20 cellular contexts compared by ENCODE assay signal in genomic region chr2:208306291-208306690, GRCh38. TPM values are rescaled to one million over a fixed set of nuclear protein-coding genes. Genes with fewer than 3 reads are reported as not detected.
DNase-seq lines count a peak whose midpoint lies in the region; ATAC-seq and TF ChIP-seq lines count a peak whose summit lies in the region.
"Had no signal": no experiment of that assay in that cellular context is flagged by ENCODE, and none has a peak within 500 bp of the region (broad histone marks: within the 10 kb centered on the region; RNA-seq: fewer than 3 reads in every experiment).

No MANE protein-coding gene starts in this region.

- no peak overlapping the region for H3K4me3 ChIP-seq in AG04449 (ENCODE audit: low read depth, low read length)
- H3K4me3 ChIP-seq in adipocyte (ENCODE audit: low read length): no peak overlapping the region
- H3K4me3 ChIP-seq in fibroblast of the aortic adventitia (ENCODE audit: low read depth, low read length): no peak overlapping the region
- no peak overlapping the region for H3K4me3 ChIP-seq in esophagus squamous epithelium
- no peak overlapping the region for H3K4me3 ChIP-seq in SJCRH30
- H3K4me3 ChIP-seq: adrenal gland, dorsolateral prefrontal cortex, lung, spleen had no signal

- 89 to 94% methylated on average over 1 of the region's 1 CpG for WGBS in esophagus squamous epithelium, 2 donors

- H3K9me3 ChIP-seq in adipocyte (ENCODE audit: control insufficient read depth, low read length): no peaks in the 10 kb centered on the region
- H3K9me3 ChIP-seq in esophagus squamous epithelium: no peaks in the 10 kb centered on the region
- H3K9me3 ChIP-seq in SJCRH30 (replicated peaks): no peaks in the 10 kb centered on the region
- H3K9me3 ChIP-seq: adrenal gland, spleen had no signal

- TF ChIP-seq POLR2A in esophagus squamous epithelium (IDR thresholded peaks at IDR 0.05): no peak

- POLR2A ChIA-PET in AG04449 (lab: Yijun Ruan, JAX): no interaction called here

- H3K36me3 ChIP-seq in adipocyte (ENCODE audit: control insufficient read depth, insufficient read depth, low read length, severe bottlenecking): peaks cover 56% of the 10 kb centered on the region
- peaks cover 5 to 67% (median 7%) of the 10 kb centered on the region in 3 donors for H3K36me3 ChIP-seq in esophagus squamous epithelium
- peaks cover 43% of the 10 kb centered on the region for H3K36me3 ChIP-seq in SJCRH30

- TF ChIP-seq CTCF in AG04449 (IDR thresholded peaks at IDR 0.05; ENCODE audit: insufficient read depth, low read length, missing control alignments): no peak
- TF ChIP-seq CTCF in fibroblast of the aortic adventitia (IDR thresholded peaks at IDR 0.05; ENCODE audit: insufficient read depth, low read length): no peak
- TF ChIP-seq CTCF in esophagus squamous epithelium (IDR thresholded peaks at IDR 0.05): no peak

- CTCF ChIA-PET in AG04449 (lab: Yijun Ruan, JAX): no interaction called here

- H3K27ac ChIP-seq in esophagus squamous epithelium (no peak overlapping the region), SJCRH30 (no peak overlapping the region)
- H3K27ac ChIP-seq: adrenal gland, dorsolateral prefrontal cortex, spleen had no signal

- H3K4me1 ChIP-seq in adipocyte (ENCODE audit: control insufficient read depth, insufficient read depth, low read length) (peaks cover 5% of the 10 kb centered on the region), esophagus squamous epithelium (peaks cover 0 to 16% (median 0%) of the 10 kb centered on the region in 3 donors), SJCRH30 (no peaks in the 10 kb centered on the region)
- H3K4me1 ChIP-seq: adrenal gland had no signal

- DNase-seq in AG04449 (ENCODE audit: low read depth, low spot score) (peak; percentile 3), EL (peak; percentile 30), adipocyte (ENCODE audit: low read depth) (peak; percentile 70), fibroblast of the aortic adventitia (ENCODE audit: low read depth) (peak; percentile 7), esophagus squamous epithelium (lab: John Stamatoyannopoulos, UW) (no peak), SIG-M5 (lab: John Stamatoyannopoulos, UW) (no peak), SJCRH30 (no peak)
- DNase-seq: activated CD4-positive, alpha-beta memory T cell treated with anti-CD3 and anti-CD28 coated beads for 36 hours; activated effector memory CD4-positive, alpha-beta T cell treated with Interleukin-2 at 50 U/mL for 16 hours; adrenal gland; CD4-positive, CD25-positive, alpha-beta regulatory T cell; dorsolateral prefrontal cortex; NCI-H1092; NCI-H2029; NCI-H2227 treated with DMSO at 0.1 percent for 48 hours; NCI-H774; spleen; stimulated activated CD4-positive, alpha-beta T cell treated with anti-CD3 and anti-CD28 coated beads, Interleukin-4, amount 100 ng/mL, for 1 hour had no signal

- intact Hi-C loops in esophagus squamous epithelium (cut with DNase I): no loop called here

- no peak overlapping the region for H3K9ac ChIP-seq in adipocyte (ENCODE audit: low read length)

- no peak for ATAC-seq in HG03354 (IDR thresholded peaks at IDR 0.05; ENCODE audit: poor library complexity, severe bottlenecking, unreplicated experiment)

- H3K27me3 ChIP-seq in adipocyte (replicated peaks; ENCODE audit: control insufficient read depth, insufficient read depth, low read length) (no peaks in the 10 kb centered on the region), esophagus squamous epithelium (no peaks in the 10 kb centered on the region), SJCRH30 (no peaks in the 10 kb centered on the region)
- H3K27me3 ChIP-seq: adrenal gland, dorsolateral prefrontal cortex, spleen had no signal

RNA-seq across cellular contexts. Expression of gene PIKFYVE, which starts 40.2 kb away (rescaled TPM):
- total RNA-seq in fibroblast of the aortic adventitia (ENCODE audit: low replicate concordance): 39.2 and 45.8 TPM in 2 replicates
- total RNA-seq in esophagus squamous epithelium: 10 to 100 TPM; 10.5 to 25.7 (median 12.5) TPM
- total RNA-seq in SJCRH30 (2014; rRNA removed; shearing (Covaris generic)): 34.2 and 36.6 TPM in 2 replicates

RNA-seq across cellular contexts. Expression of gene IDH1, which starts 51.4 kb away (rescaled TPM):
- total RNA-seq in fibroblast of the aortic adventitia (ENCODE audit: low replicate concordance) (196 and 291 TPM in 2 replicates), esophagus squamous epithelium (100 to 1,000 TPM; 108 to 223 (median 142) TPM)
- 61.1 and 66.4 TPM in 2 replicates for total RNA-seq in SJCRH30 (2014; rRNA removed; shearing (Covaris generic))

Comparison
In these comparisons a context has a peak if more than half of its experiments do, and no peak if none do; other contexts are left out.
1. DNase-seq: peak in AG04449 (single experiment), EL (single experiment), adipocyte (single experiment) and fibroblast of the aortic adventitia (single experiment); none in esophagus squamous epithelium (single experiment), SIG-M5 (single experiment) and SJCRH30 (0 of 2).